ENCODE assay signal across 12 cellular contexts in genomic region chrX:50680990-50681389, GRCh38.
A peak's percentile ranks its signal among the peaks of the same experiment; 100 is the strongest.
DNase-seq lines count a peak whose midpoint lies in the region; ATAC-seq and TF ChIP-seq lines count a peak whose summit lies in the region.
"Had no signal": no experiment of that assay in that cellular context is flagged by ENCODE, and none has a peak within 500 bp of the region (broad histone marks: within the 10 kb centered on the region; RNA-seq: fewer than 3 reads in every experiment).

No MANE protein-coding gene starts in this region.

- no peak overlapping the region for H3K9ac ChIP-seq in colonic mucosa (ENCODE audit: low read depth in 2 of 2, low read length in 2 of 2)

- POLR2A ChIA-PET in Panc1 (lab: Charles Lee) = no interaction called here

- TF ChIP-seq CTCF in Panc1 (IDR thresholded peaks at IDR 0.05) (peak; percentile 23; the same call in 1 of the 2 replicates), fibroblast of the aortic adventitia (IDR thresholded peaks at IDR 0.05; ENCODE audit: insufficient read depth, low read length) (peak; percentile 23), colonic mucosa (IDR thresholded peaks at IDR 0.05) (no peak)

- H3K36me3 ChIP-seq in H7 (replicated peaks; ENCODE audit: control insufficient read depth, insufficient read depth, low read length) (no peaks in the 10 kb centered on the region; the same call in 1 of the 2 replicates), Panc1 (ENCODE audit: control insufficient read depth, insufficient read depth, low read length) (no peaks in the 10 kb centered on the region), colonic mucosa (no peaks in the 10 kb centered on the region)
- H3K36me3 ChIP-seq: esophagus squamous epithelium had no signal

- H3K4me1 ChIP-seq in Panc1 (ENCODE audit: control insufficient read depth, insufficient read depth, low read length) = no peaks in the 10 kb centered on the region
- no peaks in the 10 kb centered on the region for H3K4me1 ChIP-seq in colonic mucosa
- H3K4me1 ChIP-seq: esophagus squamous epithelium had no signal

- CTCF ChIA-PET in Panc1 (lab: Charles Lee) = no interaction called here

- intact Hi-C loops in Panc1 (cut with micrococcal nuclease; ENCODE audit: unreplicated experiment) = no loop called here
- intact Hi-C loops in colonic mucosa (cut with DNase I) = no loop called here

- ATAC-seq in Panc1 (no peak), GM18519 (IDR thresholded peaks at IDR 0.05; ENCODE audit: low FRiP score, unreplicated experiment) (no peak)
- ATAC-seq: activated CD8-positive, alpha-beta memory T cell treated with anti-CD3 and anti-CD28 coated beads, Interleukin-2, amount 10 ng/mL, durations not matched to agents 7 days and 5 days; left ventricle myocardium superior had no signal

- H3K27ac ChIP-seq in Panc1 (ENCODE audit: low read length) (no peak overlapping the region), colonic mucosa (no peak overlapping the region)
- H3K27ac ChIP-seq: esophagus squamous epithelium had no signal

- in situ Hi-C loops in Panc1 (cut with HindIII; ENCODE audit: low pct_unique_long_range_greater_than_20kb, low sequenced_read_pairs) = no loop called here

- BruUV-seq in Panc1 (replicated peaks; lab: Mats Ljungman, UMichigan) = no TSS peak

- DNase-seq in H7 (peak; percentile 17), Panc1 (ENCODE audit: low read depth, low spot score) (no peak), fibroblast of the aortic adventitia (ENCODE audit: low read depth) (no peak), pons (ENCODE audit: low spot score) (peak; percentile 19), glomerular visceral epithelial cell (ENCODE audit: extremely low spot score) (no peak), GM19238 (ENCODE audit: insufficient read length, low spot score) (no peak), colonic mucosa (no peak)
- DNase-seq: activated CD8-positive, alpha-beta memory T cell treated with anti-CD3 and anti-CD28 coated beads, Interleukin-2, amount 10 ng/mL, durations not matched to agents 7 days and 5 days; esophagus squamous epithelium; left ventricle myocardium superior; T-helper 2 cell had no signal

- H3K27me3 ChIP-seq in H7 (ENCODE audit: control insufficient read depth, insufficient read depth, low read length) (no peaks in the 10 kb centered on the region), Panc1 (ENCODE audit: control insufficient read depth, insufficient read depth, low read length) (no peaks in the 10 kb centered on the region; the same call in 1 of the 2 replicates), colonic mucosa (no peaks in the 10 kb centered on the region)
- H3K27me3 ChIP-seq: esophagus squamous epithelium had no signal

- H3K9me3 ChIP-seq in Panc1 (ENCODE audit: control insufficient read depth, insufficient read depth, low read depth, low read length) = no peaks in the 10 kb centered on the region
- no peaks in the 10 kb centered on the region for H3K9me3 ChIP-seq in colonic mucosa
- H3K9me3 ChIP-seq: esophagus squamous epithelium had no signal

- H3K4me3 ChIP-seq in H7 (ENCODE audit: insufficient read depth, low read depth, low read length) (no peak overlapping the region), Panc1 (ENCODE audit: low read depth in 2 of 2, low read length in 2 of 2) (no peak overlapping the region), fibroblast of the aortic adventitia (ENCODE audit: low read depth, low read length) (no peak overlapping the region), colonic mucosa (no peak overlapping the region)
- H3K4me3 ChIP-seq: esophagus squamous epithelium had no signal

Comparison
In these comparisons a context has a peak if more than half of its experiments do, and no peak if none do; other contexts are left out.
1. DNase-seq: peak in H7 (single experiment) and pons (single experiment); none in Panc1 (single experiment), fibroblast of the aortic adventitia (single experiment), glomerular visceral epithelial cell (single experiment), GM19238 (single experiment) and colonic mucosa (single experiment).